In genomic region chr4:98242538-98242937, GRCh38 we compare ENCODE assay signal across 23 cellular contexts.
"Had no signal": no experiment of that assay in that cellular context is flagged by ENCODE, and none has a peak within 500 bp of the region (broad histone marks: within the 10 kb centered on the region; RNA-seq: fewer than 3 reads in every experiment).

No MANE protein-coding gene starts in this region.

- FAIRE-seq: keratinocyte had no signal

- H3K4me1 ChIP-seq: body of pancreas, gastroesophageal sphincter, parathyroid adenoma, psoas muscle, testis, transverse colon had no signal

- H3K27ac ChIP-seq: body of pancreas, coronary artery, dorsolateral prefrontal cortex, gastroesophageal sphincter, hepatocyte, parathyroid adenoma, psoas muscle, testis, transverse colon had no signal

- DNase-seq: activated B cell treated with CpG ODN at 0.5 μM for 24 hours; activated CD4-positive, alpha-beta T cell treated with anti-CD3 and anti-CD28 coated beads, Interleukin-2, amount 50 U/mL, for 1 hour; activated CD8-positive, alpha-beta T cell treated with anti-CD3 and anti-CD28 coated beads for 36 hours; activated gamma-delta T cell treated with Interleukin-2 at 50 U/mL for 16 hours; activated naive CD4-positive, alpha-beta T cell treated with anti-CD3 and anti-CD28 coated beads, Interleukin-2, amount 50 U/mL, for 16 hours; activated T-cell treated with anti-CD3 and anti-CD28 coated beads, Interleukin-2, amount 50 U/mL, for 4 hours; body of pancreas; dorsolateral prefrontal cortex; effector memory CD4-positive, alpha-beta T cell; erythroblast; left colon; naive B cell; nucleus accumbens; psoas muscle; stimulated activated CD4-positive, alpha-beta T cell treated with anti-CD3 and anti-CD28 coated beads, Interleukin-2, amount 100 ng/mL, for 48 hours; stimulated activated naive CD8-positive, alpha-beta T cell treated with anti-CD3 and anti-CD28 coated beads, Interleukin-15, Interleukin-2, amounts not matched to agents 100 U/mL and 50 U/mL, for 24 hours; testis; transverse colon had no signal

- H3K4me3 ChIP-seq: body of pancreas, coronary artery, dorsolateral prefrontal cortex, gastroesophageal sphincter, hepatocyte, psoas muscle, testis, transverse colon had no signal

- H3K36me3 ChIP-seq: gastroesophageal sphincter, transverse colon had no signal

- H3K27me3 ChIP-seq: body of pancreas, dorsolateral prefrontal cortex, gastroesophageal sphincter, hepatocyte, testis, transverse colon had no signal

- H3K9me3 ChIP-seq: body of pancreas, gastroesophageal sphincter, psoas muscle, testis, transverse colon had no signal
